ENCODE assay signal across 8 cellular contexts in the genomic region with DNA sequence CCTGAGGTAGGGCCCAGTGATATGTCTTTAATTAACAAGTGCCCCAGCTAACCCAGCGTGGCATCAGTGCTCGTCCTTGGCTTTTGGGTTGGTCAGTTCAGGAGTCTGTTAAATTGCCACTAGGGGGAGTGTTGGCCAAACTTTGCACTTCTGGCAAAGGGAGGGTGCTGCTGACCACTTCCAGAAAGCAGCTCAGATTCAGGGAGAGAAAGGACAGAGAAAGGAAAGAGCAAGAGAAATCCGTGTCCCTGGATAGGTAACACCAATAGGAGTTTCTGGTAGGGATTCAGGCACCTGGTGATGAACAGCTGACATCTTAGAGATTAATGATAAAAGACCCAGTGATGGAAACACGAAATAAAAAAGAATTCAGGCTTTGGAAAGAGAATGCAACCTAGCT.
DNase-seq lines count a peak whose midpoint lies in the region; ATAC-seq, FAIRE-seq and TF ChIP-seq lines count a peak whose summit lies in the region.

No MANE protein-coding gene starts in this region.

- H3K9me3 ChIP-seq in tibial nerve = no peaks in the 10 kb centered on the region

- peak overlapping the region in 1 of 4 donors; percentile 18 for H3K27ac ChIP-seq in tibial nerve

- no peak for TF ChIP-seq EP300 in tibial nerve (IDR thresholded peaks at IDR 0.05)

- H3K27me3 ChIP-seq in bronchial epithelial cell (ENCODE audit: control insufficient read depth, insufficient read depth, low read length) = no peaks in the 10 kb centered on the region
- no peaks in the 10 kb centered on the region for H3K27me3 ChIP-seq in tibial nerve

- H3K4me1 ChIP-seq in tibial nerve = peaks cover 0 to 42% (median 13%) of the 10 kb centered on the region in 4 donors

- CTCF ChIA-PET in AG04449 (lab: Yijun Ruan, JAX) = interaction anchor here (0.7 to 6.2 kb wide), 27 partner anchors 9 to 494 kb away, joined by 3 to 157 read pairs (median 4); no protein-coding TSS in a partner anchor

- 29 to 31% methylated on average over 4 of the region's 4 CpGs for WGBS in tibial nerve, 2 donors

- no peaks in the 10 kb centered on the region for H3K36me3 ChIP-seq in bronchial epithelial cell (ENCODE audit: control insufficient read depth, insufficient read depth, low read length)
- no peaks in the 10 kb centered on the region for H3K36me3 ChIP-seq in tibial nerve

- TF ChIP-seq POLR2A in tibial nerve (IDR thresholded peaks at IDR 0.05) = no peak

- peak; percentile 7 for DNase-seq in AG04449 (ENCODE audit: low read depth, low spot score)
- peak; percentile 54 to 85 for DNase-seq in NCI-H526 (lab: John Stamatoyannopoulos, UW)
- peak; percentile 49 for DNase-seq in bronchial epithelial cell (ENCODE audit: low read depth)
- DNase-seq in kidney glomerular epithelial cell (lab: John Stamatoyannopoulos, UW) = peak; percentile 37
- peak in 1 of 2 donors; percentile 40 for DNase-seq in tibial nerve (ENCODE audit: low spot score in 2 of 2)
- no peak for DNase-seq in NCI-H1694 (lab: John Stamatoyannopoulos, UW)
- no peak for DNase-seq in NCI-H2171 treated with DMSO at 0.1 percent for 48 hours (lab: John Stamatoyannopoulos, UW)

- FAIRE-seq in bronchial epithelial cell (lab: Jason Lieb, UNC) = no peak

- peak; percentile 68 for ATAC-seq in GM18520 (IDR thresholded peaks at IDR 0.05; ENCODE audit: unreplicated experiment)

- POLR2A ChIA-PET in AG04449 (lab: Yijun Ruan, JAX) = no interaction called here

- H3K4me3 ChIP-seq in AG04449 (ENCODE audit: low read depth, low read length) = no peak overlapping the region
- no peak overlapping the region for H3K4me3 ChIP-seq in bronchial epithelial cell (ENCODE audit: low read depth, low read length)
- H3K4me3 ChIP-seq in tibial nerve = no peak overlapping the region

- TF ChIP-seq CTCF in AG04449 (IDR thresholded peaks at IDR 0.05; ENCODE audit: insufficient read depth, low read length, missing control alignments) (peak; percentile 83), bronchial epithelial cell (IDR thresholded peaks at IDR 0.05; ENCODE audit: insufficient read depth, low read length, severe bottlenecking) (peak; percentile 82), tibial nerve (IDR thresholded peaks at IDR 0.05) (peak; percentile 61 to 77 (median 73))

Comparison
In these comparisons a context has a peak if more than half of its experiments do, and no peak if none do; other contexts are left out.
1. DNase-seq: peak in AG04449 (single experiment), NCI-H526 (2 of 2), bronchial epithelial cell (single experiment) and kidney glomerular epithelial cell (single experiment); none in NCI-H1694 (single experiment) and NCI-H2171 treated with DMSO at 0.1 percent for 48 hours (single experiment).
2. Peak in every context shown above with its lines, with median percentiles within 50 percentile points of each other: CTCF ChIP-seq.